Comparison of ENCODE assay signal across 8 cellular contexts in the genomic region with DNA sequence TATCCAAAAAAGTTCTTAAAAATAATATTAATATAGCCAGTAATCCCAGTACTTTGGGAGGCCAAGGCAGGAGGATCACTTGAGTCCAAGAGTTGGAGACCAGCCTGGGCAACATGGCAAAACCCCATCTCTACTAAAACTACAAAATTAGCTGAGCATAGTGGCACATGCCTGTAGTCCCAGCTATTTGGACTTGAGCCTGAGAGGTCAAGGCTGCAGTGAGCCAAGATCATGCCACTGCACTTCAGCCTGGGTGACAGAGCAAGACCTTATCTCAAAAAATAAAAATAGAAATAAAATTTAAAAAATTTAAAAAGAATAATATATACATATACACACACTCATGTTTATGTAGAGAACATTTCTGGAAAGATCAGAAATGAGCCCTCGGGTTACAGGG.
A peak's percentile ranks its signal among the peaks of the same experiment; 100 is the strongest.
DNase-seq lines count a peak whose midpoint lies in the region; ATAC-seq, FAIRE-seq and TF ChIP-seq lines count a peak whose summit lies in the region.
"Not testable (repeated sequence)": the region's sequence is repeated elsewhere in the genome, so short reads cannot be mapped to it uniquely, and the experiment has no call there.

No MANE protein-coding gene starts in this region.

- 97% methylated on average over 1 of the region's 1 CpG for WGBS in liver

- H3K79me2 ChIP-seq in OCI-LY3 (ENCODE audit: low read length) = not testable (repeated sequence)

- intact Hi-C loops in Right ventricle myocardium inferior (cut with DNase I); Right ventricle myocardium superior (cut with DNase I); left ventricle myocardium inferior (cut with micrococcal nuclease); left ventricle myocardium superior (cut with micrococcal nuclease): not testable (repeated sequence)

- peaks cover 12% of the 10 kb centered on the region for H3K4me1 ChIP-seq in OCI-LY3 (ENCODE audit: low read length)
- not testable (repeated sequence) for H3K4me1 ChIP-seq in left ventricle myocardium inferior; liver (ENCODE audit: control insufficient read depth in 4 of 4, insufficient read depth in 4 of 4, low read length in 3 of 4)

- H4K20me1 ChIP-seq in OCI-LY3 (ENCODE audit: insufficient read depth, low read length) = not testable (repeated sequence)

- not testable (repeated sequence) for H3K36me3 ChIP-seq in OCI-LY3 (replicated peaks; ENCODE audit: low read depth, low read length); left ventricle myocardium inferior; liver (ENCODE audit: control insufficient read depth in 4 of 4, insufficient read depth in 3 of 4, low read depth in 1 of 4, low read length in 3 of 4)

- FAIRE-seq in HTR-8/SVneo (lab: Jason Lieb, UNC) = peak; percentile 51

- H3K27ac ChIP-seq in OCI-LY3 (ENCODE audit: low read length); liver (ENCODE audit: low read depth in 1 of 2, low read length in 2 of 2): not testable (repeated sequence)
- H3K27ac ChIP-seq in left ventricle myocardium inferior (replicated peaks) = peak overlapping the region; percentile 36

- TF ChIP-seq RAD21 in liver (IDR thresholded peaks at IDR 0.05) = not testable (repeated sequence)

- peak overlapping the region; percentile 80; the same call in 1 of the 2 replicates for H3K4me2 ChIP-seq in OCI-LY3 (ENCODE audit: low read length)

- H2AFZ ChIP-seq in OCI-LY3 (ENCODE audit: low read depth, low read length) = not testable (repeated sequence)

- not testable (repeated sequence) for H3K9me3 ChIP-seq in OCI-LY3 (ENCODE audit: insufficient read depth, low read length); left ventricle myocardium inferior (replicated peaks); liver (ENCODE audit: control insufficient read depth in 4 of 4, low read length in 3 of 4)

- H3K9ac ChIP-seq in OCI-LY3 (ENCODE audit: low read length); liver (ENCODE audit: low read depth in 1 of 2, low read length in 2 of 2): not testable (repeated sequence)

- TF ChIP-seq CTCF in OCI-LY3 (IDR thresholded peaks at IDR 0.05; ENCODE audit: low read depth, low read length); left ventricle myocardium inferior (IDR thresholded peaks at IDR 0.05; ENCODE audit: borderline replicate concordance); liver (IDR thresholded peaks at IDR 0.05; ENCODE audit: low read depth, low read length, missing input control): not testable (repeated sequence)

- not testable (repeated sequence) for DNase-seq in HTR-8/SVneo (ENCODE audit: insufficient read length, low spot score); Right ventricle myocardium inferior (ENCODE audit: missing footprints); Right ventricle myocardium superior; left ventricle myocardium inferior; left ventricle myocardium superior; left lobe of liver (ENCODE audit: low spot score)

- H3K4me3 ChIP-seq in OCI-LY3 (ENCODE audit: low read length); left ventricle myocardium inferior; liver (ENCODE audit: low read depth in 1 of 3, low read length in 3 of 3): not testable (repeated sequence)

- ATAC-seq in Right ventricle myocardium inferior (peak; percentile 46), Right ventricle myocardium superior (ENCODE audit: poor library complexity) (peak; percentile 76), left ventricle myocardium superior (peak; percentile 58), left lobe of liver (peak; percentile 42)

- H3K27me3 ChIP-seq in OCI-LY3 (ENCODE audit: low read depth, low read length); left ventricle myocardium inferior (ENCODE audit: low read depth); liver (ENCODE audit: control insufficient read depth in 4 of 4, insufficient read depth in 4 of 4, low read length in 3 of 4): not testable (repeated sequence)

TF ChIP-seq in liver, 16 proteins besides CTCF, POLR2A, EP300 and RAD21:
- peak; percentile 22 to 34 for TF ChIP-seq HNF4A (conservative IDR thresholded peaks at IDR 0.05)
TF ChIP-seq in liver: peak in this region for 1; not testable (repeated sequence) for 15.
